Comparison of ENCODE assay signal across 10 cellular contexts in genomic region chr1:59116920-59117542, GRCh38.
DNase-seq lines count a peak whose midpoint lies in the region; ATAC-seq, FAIRE-seq and TF ChIP-seq lines count a peak whose summit lies in the region.
"Had no signal": no experiment of that assay in that cellular context is flagged by ENCODE, and none has a peak within 500 bp of the region (broad histone marks: within the 10 kb centered on the region; RNA-seq: fewer than 3 reads in every experiment).

No MANE protein-coding gene starts in this region.

- TF ChIP-seq CTCF in RWPE2 (IDR thresholded peaks at IDR 0.05; ENCODE audit: poor library complexity, severe bottlenecking) (no peak), fibroblast of mammary gland (conservative IDR thresholded peaks at IDR 0.05; ENCODE audit: control insufficient read depth, insufficient read depth, low read depth, low read length) (no peak), GM13976 (IDR thresholded peaks at IDR 0.05; ENCODE audit: borderline replicate concordance, control extremely low read depth, extremely low read depth, insufficient read depth, missing control alignments) (no peak), kidney (IDR thresholded peaks at IDR 0.05; ENCODE audit: borderline replicate concordance, extremely low read depth, insufficient read depth) (no peak)

- peak; percentile 68; the same call in 2 of the 3 replicates for ATAC-seq in RWPE2 (ENCODE audit: low read depth)
- ATAC-seq: left lung had no signal

- peaks cover 13% of the 10 kb centered on the region for H3K4me1 ChIP-seq in RWPE2 (ENCODE audit: insufficient read depth, poor library complexity, severe bottlenecking)
- peaks cover 11% of the 10 kb centered on the region for H3K4me1 ChIP-seq in skeletal muscle satellite cell (ENCODE audit: control insufficient read depth, insufficient read depth, low read length)
- H3K4me1 ChIP-seq in kidney (ENCODE audit: control insufficient read depth in 1 of 2, insufficient read depth in 1 of 2, low read depth in 1 of 2, low read length in 2 of 2): no peaks in the 10 kb centered on the region
- H3K4me1 ChIP-seq: left lung had no signal

- peak overlapping the region; percentile 28 for H3K4me2 ChIP-seq in skeletal muscle satellite cell (ENCODE audit: low read length)

- FAIRE-seq in kidney (lab: Jason Lieb, UNC): no peak

- H3K27ac ChIP-seq in RWPE2 (ENCODE audit: poor library complexity, severe bottlenecking): no peak overlapping the region
- no peak overlapping the region for H3K27ac ChIP-seq in kidney (ENCODE audit: low read depth in 2 of 2, low read length in 2 of 2)
- H3K27ac ChIP-seq: left lung had no signal

- H3K9me3 ChIP-seq in RWPE2 (ENCODE audit: severe bottlenecking) (no peaks in the 10 kb centered on the region), skeletal muscle satellite cell (replicated peaks; ENCODE audit: low read length) (no peaks in the 10 kb centered on the region), kidney (ENCODE audit: control insufficient read depth in 1 of 2, low read length in 2 of 2) (no peaks in the 10 kb centered on the region)
- H3K9me3 ChIP-seq: left lung had no signal

- H3K36me3 ChIP-seq in RWPE2 (ENCODE audit: low read depth) (no peaks in the 10 kb centered on the region), skeletal muscle satellite cell (ENCODE audit: insufficient read depth, low read length) (no peaks in the 10 kb centered on the region), kidney (ENCODE audit: control insufficient read depth in 1 of 2, insufficient read depth in 2 of 2, low read length in 2 of 2) (no peaks in the 10 kb centered on the region)
- H3K36me3 ChIP-seq: left lung had no signal

- no peaks in the 10 kb centered on the region for H3K27me3 ChIP-seq in RWPE2 (ENCODE audit: insufficient read depth, poor library complexity, severe bottlenecking)
- H3K27me3 ChIP-seq in skeletal muscle satellite cell (ENCODE audit: control insufficient read depth, insufficient read depth, low read length): no peaks in the 10 kb centered on the region
- H3K27me3 ChIP-seq: left lung had no signal

- intact Hi-C loops in kidney (cut with DNase I): no loop called here

- DNase-seq in HCEC 1CT (peak; percentile 27), RWPE2 (ENCODE audit: low spot score) (no peak), fibroblast of mammary gland (ENCODE audit: low read depth) (peak; percentile 74), GM13976 (ENCODE audit: low spot score) (no peak), kidney (no peak), SK-N-DZ (ENCODE audit: low spot score) (no peak)
- DNase-seq: activated effector memory CD4-positive, alpha-beta T cell treated with Interleukin-2 at 50 U/mL for 16 hours; left lung; NCI-H774 had no signal

- in situ Hi-C loops in GM13976 (cut with MboI; ENCODE audit: low sequenced_read_pairs, unreplicated experiment): no loop called here

- no peak overlapping the region for H3K4me3 ChIP-seq in RWPE2 (ENCODE audit: severe bottlenecking)
- no peak overlapping the region for H3K4me3 ChIP-seq in fibroblast of mammary gland (ENCODE audit: control insufficient read depth, low read depth, low read length)
- H3K4me3 ChIP-seq in skeletal muscle satellite cell (ENCODE audit: low read length): no peak overlapping the region
- no peak overlapping the region for H3K4me3 ChIP-seq in kidney (ENCODE audit: low read length in 2 of 2)
- H3K4me3 ChIP-seq: left lung had no signal

- H3K9ac ChIP-seq in skeletal muscle satellite cell (ENCODE audit: low read depth, low read length): no peak overlapping the region
- H3K9ac ChIP-seq in kidney (ENCODE audit: low read length in 2 of 2): no peak overlapping the region

Comparison
In these comparisons a context has a peak if more than half of its experiments do, and no peak if none do; other contexts are left out.
1. DNase-seq: peak in HCEC 1CT (single experiment) and fibroblast of mammary gland (single experiment); none in RWPE2 (single experiment), GM13976 (single experiment), kidney (single experiment) and SK-N-DZ (single experiment).